ENCODE assay signal across 24 cellular contexts in genomic region chr15:72205273-72205672, GRCh38. TPM values are rescaled to one million over a fixed set of nuclear protein-coding genes. Genes with fewer than 3 reads are reported as not detected.
DNase-seq lines count a peak whose midpoint lies in the region; ATAC-seq and TF ChIP-seq lines count a peak whose summit lies in the region.
"Had no signal": no experiment of that assay in that cellular context is flagged by ENCODE, and none has a peak within 500 bp of the region (broad histone marks: within the 10 kb centered on the region; RNA-seq: fewer than 3 reads in every experiment).

No MANE protein-coding gene starts in this region.

- peaks cover 12% of the 10 kb centered on the region for H3K4me1 Mint-ChIP-seq in T-helper 17 cell
- peaks cover 48% of the 10 kb centered on the region for H3K4me1 Mint-ChIP-seq in stimulated activated memory B cell treated with anti-CD40 and anti-IgM and Interleukin-4, amounts not matched to agents 10 μg/mL and 1 μg/mL and 100 μg/mL, for 72 hours

- no peaks in the 10 kb centered on the region for H3K27me3 ChIP-seq in cardiac muscle cell
- no peaks in the 10 kb centered on the region for H3K27me3 ChIP-seq in right cardiac atrium (ENCODE audit: control insufficient read depth, insufficient read depth)
- H3K27me3 ChIP-seq: ascending aorta, tibial artery had no signal

- no peak for DNase-seq in cardiac muscle cell (ENCODE audit: low read depth in 1 of 2, low spot score in 1 of 2)
- no peak for DNase-seq in right cardiac atrium
- DNase-seq in T-helper 17 cell, result no peak
- DNase-seq: activated CD4-positive, CD25-positive, alpha-beta regulatory T cell; activated effector memory CD4-positive, alpha-beta T cell treated with anti-CD3 and anti-CD28 coated beads, Interleukin-2, amount 50 U/mL, for 16 hours; DMS79; effector memory CD4-positive, alpha-beta T cell; HCEC 1CT; NCI-H146; NCI-H524; nucleus accumbens; T-helper 9 cell; tibial artery had no signal

- H3K27me3 Mint-ChIP-seq in T-helper 17 cell, result no peaks in the 10 kb centered on the region
- H3K27me3 Mint-ChIP-seq in stimulated activated memory B cell treated with anti-CD40 and anti-IgM and Interleukin-4, amounts not matched to agents 10 μg/mL and 1 μg/mL and 100 μg/mL, for 72 hours, result no peaks in the 10 kb centered on the region
- H3K27me3 Mint-ChIP-seq: stimulated activated naive CD8-positive, alpha-beta T cell treated with anti-CD3 and anti-CD28 coated beads, Interleukin-15, Interleukin-2, amounts not matched to agents 100 ng/mL and 50 ng/mL, for 24 hours had no signal

- H3K9me3 ChIP-seq in cardiac muscle cell (ENCODE audit: low read depth) (no peaks in the 10 kb centered on the region), right cardiac atrium (ENCODE audit: control insufficient read depth, low read length) (no peaks in the 10 kb centered on the region), T-helper 17 cell (ENCODE audit: control insufficient read depth, low read length, poor library complexity, severe bottlenecking) (no peaks in the 10 kb centered on the region)
- H3K9me3 ChIP-seq: ascending aorta, tibial artery had no signal

- peaks cover 15% of the 10 kb centered on the region for H3K36me3 Mint-ChIP-seq in T-helper 17 cell (ENCODE audit: low read depth)
- peaks cover 86% of the 10 kb centered on the region for H3K36me3 Mint-ChIP-seq in stimulated activated memory B cell treated with anti-CD40 and anti-IgM and Interleukin-4, amounts not matched to agents 10 μg/mL and 1 μg/mL and 100 μg/mL, for 72 hours

- no peaks in the 10 kb centered on the region for H3K9me3 Mint-ChIP-seq in stimulated activated memory B cell treated with anti-CD40 and anti-IgM and Interleukin-4, amounts not matched to agents 10 μg/mL and 1 μg/mL and 100 μg/mL, for 72 hours
- H3K9me3 Mint-ChIP-seq: stimulated activated naive CD8-positive, alpha-beta T cell treated with anti-CD3 and anti-CD28 coated beads, Interleukin-15, Interleukin-2, amounts not matched to agents 100 ng/mL and 50 ng/mL, for 24 hours had no signal

- ATAC-seq in right cardiac atrium (no peak), T-helper 17 cell (no peak), GM19455 (IDR thresholded peaks at IDR 0.05; ENCODE audit: unreplicated experiment) (no peak), GM21619 (IDR thresholded peaks at IDR 0.05; ENCODE audit: unreplicated experiment) (no peak)
- no peak for ATAC-seq in stimulated activated memory B cell treated with anti-CD40 and anti-IgM and Interleukin-4, amounts not matched to agents 10 μg/mL and 1 μg/mL and 100 μg/mL, for 72 hours
- ATAC-seq: K562 had no signal

- WGBS in right cardiac atrium, result 90% methylated on average over 2 of the region's 2 CpGs

- peaks cover 91% of the 10 kb centered on the region for H3K36me3 ChIP-seq in cardiac muscle cell

- H3K27ac ChIP-seq in cardiac muscle cell (peak overlapping the region; percentile 39), right cardiac atrium (ENCODE audit: low read length) (no peak overlapping the region), cingulate gyrus (ENCODE audit: low read depth, low read length) (peak overlapping the region; percentile 44)
- H3K27ac ChIP-seq: ascending aorta, SK-N-MC, tibial artery had no signal

- peaks cover 9% of the 10 kb centered on the region for H3K4me1 ChIP-seq in cardiac muscle cell (ENCODE audit: low read depth)
- H3K4me1 ChIP-seq in right cardiac atrium (ENCODE audit: control insufficient read depth, insufficient read depth, low read length), result peaks cover 21% of the 10 kb centered on the region

- no peak overlapping the region for H3K4me3 ChIP-seq in cardiac muscle cell
- no peak overlapping the region for H3K4me3 ChIP-seq in right cardiac atrium (ENCODE audit: low read length)
- H3K4me3 ChIP-seq: ascending aorta, K562, SK-N-MC, smooth muscle cell, tibial artery had no signal

- H3K4me3 Mint-ChIP-seq in T-helper 17 cell, result no peak overlapping the region
- no peak overlapping the region for H3K4me3 Mint-ChIP-seq in stimulated activated memory B cell treated with anti-CD40 and anti-IgM and Interleukin-4, amounts not matched to agents 10 μg/mL and 1 μg/mL and 100 μg/mL, for 72 hours
- H3K4me3 Mint-ChIP-seq: stimulated activated naive CD8-positive, alpha-beta T cell treated with anti-CD3 and anti-CD28 coated beads, Interleukin-15, Interleukin-2, amounts not matched to agents 100 ng/mL and 50 ng/mL, for 24 hours had no signal

- peak overlapping the region; percentile 27 for H3K27ac Mint-ChIP-seq in T-helper 17 cell
- peak overlapping the region; percentile 67 for H3K27ac Mint-ChIP-seq in stimulated activated memory B cell treated with anti-CD40 and anti-IgM and Interleukin-4, amounts not matched to agents 10 μg/mL and 1 μg/mL and 100 μg/mL, for 72 hours

- intact Hi-C loops in right cardiac atrium (cut with DNase I), result loop anchor here in 1 of 4 donors (10.0 kb wide), 1 partner anchor 70 kb away; the partner anchor contains the start of gene PARP6

- no peak for TF ChIP-seq CTCF in cardiac muscle cell (IDR thresholded peaks at IDR 0.05; ENCODE audit: low read depth, low read length)

RNA-seq across cellular contexts. Expression of gene GRAMD2A, which starts 7.7 kb away (rescaled TPM):
- 0.24 and 0.67 TPM in 2 replicates for total RNA-seq in cardiac muscle cell
- not detected in 2 replicates for polyA plus RNA-seq in cardiac muscle cell
- under 1 TPM in 3 of 4 donors, not detected in 1; 0.40 to 0.71 (median 0.48) TPM for total RNA-seq in right cardiac atrium
- polyA plus RNA-seq in right cardiac atrium, result 0.14 TPM
- not detected for total RNA-seq in T-helper 17 cell
- total RNA-seq: ascending aorta, glomerular endothelial cell, K562, lung microvascular endothelial cell had no signal

RNA-seq across cellular contexts. Expression of gene PKM, which starts 25.7 kb away (rescaled TPM):
- total RNA-seq in cardiac muscle cell (1,894 and 2,333 TPM in 2 replicates), right cardiac atrium (1,000 to 10,000 TPM in 2 of 4 donors, 100 to 1,000 TPM in 2; 822 to 1,102 (median 1,021) TPM), T-helper 17 cell (100 to 1,000 TPM; 343 to 428 TPM)
- polyA plus RNA-seq in cardiac muscle cell (2,112 and 2,578 TPM in 2 replicates), right cardiac atrium (840 TPM)
